1 cellular context compared by ENCODE assay signal in the genomic region with DNA sequence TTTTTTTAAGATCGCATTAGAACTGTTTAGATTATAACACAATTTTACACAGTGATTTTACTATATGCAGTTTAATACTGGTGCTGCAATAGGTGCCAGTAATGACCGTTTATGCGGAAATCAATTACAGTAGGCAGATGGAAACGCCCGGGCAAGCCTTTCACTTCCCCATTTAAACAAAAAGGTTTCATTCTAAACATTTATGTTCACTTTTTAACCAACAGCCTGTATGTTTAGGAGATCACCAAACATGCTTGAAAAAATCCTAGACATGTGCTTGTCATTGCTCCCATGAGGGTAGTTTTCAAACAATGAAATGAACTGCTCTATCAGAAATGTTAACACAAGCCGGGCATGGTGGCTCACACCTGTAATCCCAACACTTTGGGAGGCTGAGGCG.
TF ChIP-seq lines count a peak whose summit lies in the region.

No MANE protein-coding gene starts in this region.

TF ChIP-seq in GM12878, 131 proteins besides CTCF, POLR2A, EP300 and RAD21 (continued from another document):
- TF ChIP-seq, protein P1, sequence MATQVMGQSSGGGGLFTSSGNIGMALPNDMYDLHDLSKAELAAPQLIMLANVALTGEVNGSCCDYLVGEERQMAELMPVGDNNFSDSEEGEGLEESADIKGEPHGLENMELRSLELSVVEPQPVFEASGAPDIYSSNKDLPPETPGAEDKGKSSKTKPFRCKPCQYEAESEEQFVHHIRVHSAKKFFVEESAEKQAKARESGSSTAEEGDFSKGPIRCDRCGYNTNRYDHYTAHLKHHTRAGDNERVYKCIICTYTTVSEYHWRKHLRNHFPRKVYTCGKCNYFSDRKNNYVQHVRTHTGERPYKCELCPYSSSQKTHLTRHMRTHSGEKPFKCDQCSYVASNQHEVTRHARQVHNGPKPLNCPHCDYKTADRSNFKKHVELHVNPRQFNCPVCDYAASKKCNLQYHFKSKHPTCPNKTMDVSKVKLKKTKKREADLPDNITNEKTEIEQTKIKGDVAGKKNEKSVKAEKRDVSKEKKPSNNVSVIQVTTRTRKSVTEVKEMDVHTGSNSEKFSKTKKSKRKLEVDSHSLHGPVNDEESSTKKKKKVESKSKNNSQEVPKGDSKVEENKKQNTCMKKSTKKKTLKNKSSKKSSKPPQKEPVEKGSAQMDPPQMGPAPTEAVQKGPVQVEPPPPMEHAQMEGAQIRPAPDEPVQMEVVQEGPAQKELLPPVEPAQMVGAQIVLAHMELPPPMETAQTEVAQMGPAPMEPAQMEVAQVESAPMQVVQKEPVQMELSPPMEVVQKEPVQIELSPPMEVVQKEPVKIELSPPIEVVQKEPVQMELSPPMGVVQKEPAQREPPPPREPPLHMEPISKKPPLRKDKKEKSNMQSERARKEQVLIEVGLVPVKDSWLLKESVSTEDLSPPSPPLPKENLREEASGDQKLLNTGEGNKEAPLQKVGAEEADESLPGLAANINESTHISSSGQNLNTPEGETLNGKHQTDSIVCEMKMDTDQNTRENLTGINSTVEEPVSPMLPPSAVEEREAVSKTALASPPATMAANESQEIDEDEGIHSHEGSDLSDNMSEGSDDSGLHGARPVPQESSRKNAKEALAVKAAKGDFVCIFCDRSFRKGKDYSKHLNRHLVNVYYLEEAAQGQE (IDR thresholded peaks at IDR 0.05; ENCODE audit: low read depth, low read length), result no peak
- TF ChIP-seq NR2C1 (IDR thresholded peaks at IDR 0.05) (no peak), EED (IDR thresholded peaks at IDR 0.05; ENCODE audit: low read depth) (no peak), RBBP5 (conservative IDR thresholded peaks at IDR 0.05) (no peak), ZBED1 (IDR thresholded peaks at IDR 0.05; ENCODE audit: borderline replicate concordance) (no peak), SREBF1 (IDR thresholded peaks at IDR 0.05; ENCODE audit: low read length) (no peak), ZZZ3 (IDR thresholded peaks at IDR 0.05; ENCODE audit: control insufficient read depth, insufficient read length, low read depth) (no peak), LARP7 (IDR thresholded peaks at IDR 0.05) (no peak), GABPA (IDR thresholded peaks at IDR 0.05; ENCODE audit: low read depth) (no peak), IKZF2 (IDR thresholded peaks at IDR 0.05) (peak; percentile 29 to 45; a peak in 2 of 4 replicates), ZSCAN29 (IDR thresholded peaks at IDR 0.05) (0 out of 2 replicates have a peak, but pooled peaks have one; percentile 7), PML (IDR thresholded peaks at IDR 0.05; ENCODE audit: low read length) (no peak), POLR2AphosphoS2 (IDR thresholded peaks at IDR 0.05; ENCODE audit: low read depth, low read length) (no peak), IKZF1 (conservative IDR thresholded peaks at IDR 0.05) (peak; percentile 53; the same call in 1 of the 2 replicates), SPI1 (IDR thresholded peaks at IDR 0.05; ENCODE audit: borderline replicate concordance, insufficient read depth, low read depth, low read length) (peak; percentile 97), BHLHE40 (IDR thresholded peaks at IDR 0.05; ENCODE audit: borderline replicate concordance in 1 of 2, low read depth in 2 of 2, low read length in 1 of 2) (0 out of 4 replicates have a peak, but pooled peaks of 1 of the 2 experiments have one; percentile 18), NR2C2 (IDR thresholded peaks at IDR 0.05; ENCODE audit: borderline replicate concordance, control insufficient read depth, insufficient read length, low read depth) (no peak), FOXM1 (IDR thresholded peaks at IDR 0.05; ENCODE audit: low read depth, low read length) (no peak)
- TF ChIP-seq, protein P2, sequence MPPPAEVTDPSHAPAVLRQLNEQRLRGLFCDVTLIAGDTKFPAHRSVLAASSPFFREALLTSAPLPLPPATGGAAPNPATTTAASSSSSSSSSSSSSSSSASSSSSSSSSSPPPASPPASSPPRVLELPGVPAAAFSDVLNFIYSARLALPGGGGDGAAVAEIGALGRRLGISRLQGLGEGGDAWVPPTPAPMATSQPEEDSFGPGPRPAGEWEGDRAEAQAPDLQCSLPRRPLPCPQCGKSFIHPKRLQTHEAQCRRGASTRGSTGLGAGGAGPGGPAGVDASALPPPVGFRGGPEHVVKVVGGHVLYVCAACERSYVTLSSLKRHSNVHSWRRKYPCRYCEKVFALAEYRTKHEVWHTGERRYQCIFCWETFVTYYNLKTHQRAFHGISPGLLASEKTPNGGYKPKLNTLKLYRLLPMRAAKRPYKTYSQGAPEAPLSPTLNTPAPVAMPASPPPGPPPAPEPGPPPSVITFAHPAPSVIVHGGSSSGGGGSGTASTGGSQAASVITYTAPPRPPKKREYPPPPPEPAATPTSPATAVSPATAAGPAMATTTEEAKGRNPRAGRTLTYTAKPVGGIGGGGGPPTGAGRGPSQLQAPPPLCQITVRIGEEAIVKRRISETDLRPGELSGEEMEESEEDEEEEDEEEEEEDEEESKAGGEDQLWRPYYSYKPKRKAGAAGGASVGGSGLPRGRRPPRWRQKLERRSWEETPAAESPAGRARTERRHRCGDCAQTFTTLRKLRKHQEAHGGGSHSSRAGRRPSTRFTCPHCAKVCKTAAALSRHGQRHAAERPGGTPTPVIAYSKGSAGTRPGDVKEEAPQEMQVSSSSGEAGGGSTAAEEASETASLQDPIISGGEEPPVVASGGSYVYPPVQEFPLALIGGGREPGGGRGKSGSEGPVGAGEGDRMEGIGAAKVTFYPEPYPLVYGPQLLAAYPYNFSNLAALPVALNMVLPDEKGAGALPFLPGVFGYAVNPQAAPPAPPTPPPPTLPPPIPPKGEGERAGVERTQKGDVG (CRISPR knock-in tag; IDR thresholded peaks at IDR 0.05), result no peak
- TF ChIP-seq, protein P3, sequence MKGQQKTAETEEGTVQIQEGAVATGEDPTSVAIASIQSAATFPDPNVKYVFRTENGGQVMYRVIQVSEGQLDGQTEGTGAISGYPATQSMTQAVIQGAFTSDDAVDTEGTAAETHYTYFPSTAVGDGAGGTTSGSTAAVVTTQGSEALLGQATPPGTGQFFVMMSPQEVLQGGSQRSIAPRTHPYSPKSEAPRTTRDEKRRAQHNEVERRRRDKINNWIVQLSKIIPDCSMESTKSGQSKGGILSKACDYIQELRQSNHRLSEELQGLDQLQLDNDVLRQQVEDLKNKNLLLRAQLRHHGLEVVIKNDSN (IDR thresholded peaks at IDR 0.05; ENCODE audit: borderline replicate concordance, extremely low read length, insufficient read depth, low read depth, low read length), result no peak
